11 cellular contexts compared by ENCODE assay signal in the genomic region with DNA sequence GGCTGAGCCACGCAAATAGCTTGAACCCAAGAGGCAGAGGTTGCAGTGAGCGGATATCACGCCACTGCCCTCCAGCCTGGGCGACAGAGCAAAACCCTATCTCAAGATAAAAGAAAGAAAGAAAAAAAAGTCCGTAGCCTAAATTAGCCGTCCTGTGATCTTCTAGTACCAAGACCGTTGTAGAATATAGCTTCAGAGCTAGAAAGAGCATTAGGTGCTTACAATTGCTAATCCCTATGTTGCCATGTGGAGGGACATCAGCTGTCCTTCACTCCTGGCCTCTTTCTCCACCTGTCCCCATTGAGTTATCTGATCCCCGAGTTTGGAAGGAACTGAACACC. TPM values are rescaled to one million over a fixed set of nuclear protein-coding genes. Genes with fewer than 3 reads are reported as not detected.
DNase-seq lines count a peak whose midpoint lies in the region; FAIRE-seq and TF ChIP-seq lines count a peak whose summit lies in the region.
"Had no signal": no experiment of that assay in that cellular context is flagged by ENCODE, and none has a peak within 500 bp of the region (broad histone marks: within the 10 kb centered on the region; RNA-seq: fewer than 3 reads in every experiment).

No MANE protein-coding gene starts in this region.

- H3K27ac ChIP-seq in astrocyte (ENCODE audit: low read depth, low read length), result no peak overlapping the region
- no peak overlapping the region for H3K27ac ChIP-seq in effector memory CD4-positive, alpha-beta T cell (ENCODE audit: insufficient read depth, low read length, poor library complexity, severe bottlenecking)

- H2AFZ ChIP-seq in Loucy (ENCODE audit: low read length), result no peak overlapping the region
- no peak overlapping the region for H2AFZ ChIP-seq in astrocyte (ENCODE audit: low read depth, low read length)

- no peak for TF ChIP-seq CTCF in Loucy (conservative IDR thresholded peaks at IDR 0.05; ENCODE audit: low read length)
- TF ChIP-seq CTCF in astrocyte (IDR thresholded peaks at IDR 0.05; ENCODE audit: insufficient read depth, low read depth, low read length), result no peak
- no peak for TF ChIP-seq CTCF in osteocyte (IDR thresholded peaks at IDR 0.05)

- H3K9me3 ChIP-seq in Loucy (ENCODE audit: insufficient read depth, low read depth, low read length) (no peaks in the 10 kb centered on the region), astrocyte (ENCODE audit: insufficient read depth, low read depth, low read length) (no peaks in the 10 kb centered on the region)
- no peaks in the 10 kb centered on the region for H3K9me3 ChIP-seq in effector memory CD4-positive, alpha-beta T cell (ENCODE audit: control insufficient read depth, low read length)

- H3K27me3 Mint-ChIP-seq in astrocyte (ENCODE audit: low read depth, unreplicated experiment) (peaks cover 10% of the 10 kb centered on the region), osteocyte (ENCODE audit: unreplicated experiment) (no peaks in the 10 kb centered on the region)

- H3K9me3 Mint-ChIP-seq in astrocyte (ENCODE audit: unreplicated experiment) (peaks cover 2% of the 10 kb centered on the region), osteocyte (ENCODE audit: unreplicated experiment) (peaks cover 7% of the 10 kb centered on the region)

- peak overlapping the region; percentile 34 for H3K4me3 Mint-ChIP-seq in astrocyte (ENCODE audit: unreplicated experiment)
- H3K4me3 Mint-ChIP-seq in osteocyte (ENCODE audit: unreplicated experiment), result peak overlapping the region; percentile 83

- peak overlapping the region; percentile 93 for H3K4me3 ChIP-seq in Loucy (ENCODE audit: low read length, poor library complexity, severe bottlenecking)
- peak overlapping the region; percentile 84 for H3K4me3 ChIP-seq in astrocyte (ENCODE audit: insufficient read depth, low read depth, low read length)
- no peak overlapping the region for H3K4me3 ChIP-seq in effector memory CD4-positive, alpha-beta T cell (ENCODE audit: insufficient read depth, low read depth, low read length, poor library complexity, severe bottlenecking)

- H3K27ac Mint-ChIP-seq in astrocyte (ENCODE audit: unreplicated experiment), result no peak overlapping the region
- no peak overlapping the region for H3K27ac Mint-ChIP-seq in osteocyte (ENCODE audit: unreplicated experiment)

- H3K9ac ChIP-seq in Loucy (ENCODE audit: low read depth, low read length, poor library complexity, severe bottlenecking) (peak overlapping the region; percentile 92), astrocyte (ENCODE audit: low read length) (no peak overlapping the region)

- H3K9me2 ChIP-seq in Loucy (replicated peaks; ENCODE audit: low read depth, low read length), result no peaks in the 10 kb centered on the region

- H3K4me1 ChIP-seq in Loucy (ENCODE audit: insufficient read depth, low read length, poor library complexity, severe bottlenecking), result peaks cover 36% of the 10 kb centered on the region
- peaks cover 5% of the 10 kb centered on the region for H3K4me1 ChIP-seq in astrocyte (ENCODE audit: insufficient read depth, low read length)
- no peaks in the 10 kb centered on the region for H3K4me1 ChIP-seq in effector memory CD4-positive, alpha-beta T cell (ENCODE audit: control insufficient read depth, insufficient read depth, low read length, poor library complexity, severe bottlenecking)

- H3K36me3 Mint-ChIP-seq in astrocyte (ENCODE audit: low read depth, unreplicated experiment), result no peaks in the 10 kb centered on the region
- H3K36me3 Mint-ChIP-seq in osteocyte (ENCODE audit: unreplicated experiment), result peaks cover 2% of the 10 kb centered on the region

- H3K4me2 ChIP-seq in Loucy (ENCODE audit: low read depth, low read length, poor library complexity, severe bottlenecking), result peak overlapping the region; percentile 90
- H3K4me2 ChIP-seq in astrocyte (ENCODE audit: low read length), result peak overlapping the region; percentile 97

- FAIRE-seq in astrocyte (lab: Jason Lieb, UNC), result no peak
- FAIRE-seq: A204.1 had no signal

- DNase-seq in DMS79 treated with DMSO at 0.1 percent for 48 hours (lab: John Stamatoyannopoulos, UW) (peak; percentile 19), DMS79 (lab: John Stamatoyannopoulos, UW) (no peak), astrocyte (ENCODE audit: low read depth) (no peak), osteocyte (ENCODE audit: extremely low spot score, unreplicated experiment) (no peak), inferior parietal cortex (ENCODE audit: extremely low spot score) (no peak), NK-92 (lab: John Stamatoyannopoulos, UW; ENCODE audit: unreplicated experiment) (no peak)
- DNase-seq in effector memory CD4-positive, alpha-beta T cell, result no peak
- DNase-seq: islet precursor cell had no signal

- H3K27me3 ChIP-seq in Loucy (ENCODE audit: insufficient read depth, low read length, poor library complexity, severe bottlenecking) (no peaks in the 10 kb centered on the region), astrocyte (ENCODE audit: insufficient read depth, low read length) (no peaks in the 10 kb centered on the region)
- no peaks in the 10 kb centered on the region for H3K27me3 ChIP-seq in effector memory CD4-positive, alpha-beta T cell (replicated peaks; ENCODE audit: control insufficient read depth, insufficient read depth, low read length, poor library complexity, severe bottlenecking)
- H3K27me3 ChIP-seq: dorsolateral prefrontal cortex had no signal

- no peaks in the 10 kb centered on the region for H3F3A ChIP-seq in Loucy (ENCODE audit: low read depth)

- H3K36me3 ChIP-seq in Loucy (ENCODE audit: insufficient read depth, low read length), result no peaks in the 10 kb centered on the region
- H3K36me3 ChIP-seq in astrocyte (ENCODE audit: insufficient read depth, low read length), result no peaks in the 10 kb centered on the region
- H3K36me3 ChIP-seq in effector memory CD4-positive, alpha-beta T cell (ENCODE audit: control insufficient read depth, insufficient read depth, low read length), result no peaks in the 10 kb centered on the region

- H3K79me2 ChIP-seq in Loucy (ENCODE audit: insufficient read depth, low read length), result peaks cover 58% of the 10 kb centered on the region
- H3K79me2 ChIP-seq in astrocyte (ENCODE audit: insufficient read depth, low read length), result peaks cover 12% of the 10 kb centered on the region

- H3K4me1 Mint-ChIP-seq in astrocyte (ENCODE audit: low read depth, unreplicated experiment), result no peaks in the 10 kb centered on the region
- peaks cover 20% of the 10 kb centered on the region for H3K4me1 Mint-ChIP-seq in osteocyte (ENCODE audit: unreplicated experiment)

- H4K20me1 ChIP-seq in Loucy (ENCODE audit: insufficient read depth, low read length, poor library complexity, severe bottlenecking) (peaks cover 5% of the 10 kb centered on the region), astrocyte (ENCODE audit: insufficient read depth, low read length) (no peaks in the 10 kb centered on the region)

RNA-seq across cellular contexts. Expression of a gene that starts 1.2 kb away (rescaled TPM):
- total RNA-seq in astrocyte, result 1.6 and 2.4 TPM in 2 replicates
- 8.5 and 10.6 TPM in 2 replicates for total RNA-seq in osteocyte

RNA-seq across cellular contexts. Expression of a gene that starts 43.2 kb away (rescaled TPM):
- total RNA-seq in astrocyte, result 148 and 156 TPM in 2 replicates
- 127 and 130 TPM in 2 replicates for total RNA-seq in osteocyte
